9 cellular contexts compared by ENCODE assay signal in the genomic region with DNA sequence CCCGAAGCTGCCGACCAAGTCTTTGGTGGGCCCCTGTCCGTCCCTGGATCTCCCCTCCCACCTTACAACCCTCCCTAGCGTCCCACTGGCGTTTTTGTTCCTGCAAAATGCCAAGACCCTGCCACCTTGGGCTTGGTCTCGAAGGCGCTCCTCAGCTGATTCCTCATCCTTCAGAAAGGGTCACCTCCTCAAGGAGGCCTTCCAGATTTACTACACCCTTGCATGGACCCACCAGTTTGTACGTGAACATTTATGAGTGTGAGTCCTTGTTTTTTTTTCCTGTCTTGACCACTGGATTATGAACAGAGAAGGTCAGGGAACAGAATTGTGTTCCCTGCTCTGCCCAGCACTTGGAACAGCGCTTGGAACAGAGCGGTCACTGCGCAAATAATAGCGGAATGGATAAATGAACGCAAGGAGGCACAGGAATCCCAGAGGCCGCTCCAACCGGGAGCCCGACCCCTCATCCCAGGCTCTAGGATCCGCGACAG. TPM values are rescaled to one million over a fixed set of nuclear protein-coding genes. Genes with fewer than 3 reads are reported as not detected.
DNase-seq lines count a peak whose midpoint lies in the region; ATAC-seq, FAIRE-seq and TF ChIP-seq lines count a peak whose summit lies in the region.
"Had no signal": no experiment of that assay in that cellular context is flagged by ENCODE, and none has a peak within 500 bp of the region (broad histone marks: within the 10 kb centered on the region; RNA-seq: fewer than 3 reads in every experiment).

No MANE protein-coding gene starts in this region.

- H3K9ac ChIP-seq in GM12878 (ENCODE audit: control insufficient read depth, insufficient read depth, low read length) = no peak overlapping the region
- H3K9ac ChIP-seq in mesendoderm (ENCODE audit: low read length) = peak overlapping the region; percentile 37

- no peak overlapping the region for H3K4ac ChIP-seq in mesendoderm (ENCODE audit: low read depth, low read length)

- peaks cover 4% of the 10 kb centered on the region for H3K36me3 Mint-ChIP-seq in activated naive CD4-positive, alpha-beta T cell treated with anti-CD3 and anti-CD28 coated beads, Interleukin-2, amount 50 U/mL, for 24 hours
- H3K36me3 Mint-ChIP-seq in activated naive CD4-positive, alpha-beta T cell treated with anti-CD3 and anti-CD28 coated beads, Interleukin-2, amount 50 U/mL, for 72 hours = peaks cover 0 to 6% of the 10 kb centered on the region in 2 donors

- H3K9me3 Mint-ChIP-seq in activated naive CD4-positive, alpha-beta T cell treated with anti-CD3 and anti-CD28 coated beads, Interleukin-2, amount 50 U/mL, for 24 hours = no peaks in the 10 kb centered on the region
- H3K9me3 Mint-ChIP-seq in activated naive CD4-positive, alpha-beta T cell treated with anti-CD3 and anti-CD28 coated beads, Interleukin-2, amount 50 U/mL, for 72 hours = no peaks in the 10 kb centered on the region

- no peak for TF ChIP-seq RAD21 in GM12878 (IDR thresholded peaks at IDR 0.05; ENCODE audit: insufficient read depth, low read depth, low read length)

- no peak overlapping the region for H4K5ac ChIP-seq in mesendoderm (ENCODE audit: low read length)

- peak overlapping the region; percentile 55 for H3K27ac Mint-ChIP-seq in activated naive CD4-positive, alpha-beta T cell treated with anti-CD3 and anti-CD28 coated beads, Interleukin-2, amount 50 U/mL, for 24 hours
- H3K27ac Mint-ChIP-seq in activated naive CD4-positive, alpha-beta T cell treated with anti-CD3 and anti-CD28 coated beads, Interleukin-2, amount 50 U/mL, for 72 hours = no peak overlapping the region

- H4K8ac ChIP-seq in mesendoderm (ENCODE audit: low read depth, low read length) = no peak overlapping the region

- H3K4me1 ChIP-seq in GM12878 (ENCODE audit: control insufficient read depth, insufficient read depth, low read length) (peaks cover 28% of the 10 kb centered on the region), mesendoderm (ENCODE audit: control insufficient read depth, low read depth, low read length) (peaks cover 5% of the 10 kb centered on the region), upper lobe of right lung (peaks cover 19% of the 10 kb centered on the region)

- H3K4me2 ChIP-seq in GM12878 (ENCODE audit: control insufficient read depth, insufficient read depth) (peak overlapping the region; percentile 87; the same call in 1 of the 2 replicates), mesendoderm (ENCODE audit: low read length) (no peak overlapping the region)

- H2BK120ac ChIP-seq in mesendoderm (ENCODE audit: low read depth, low read length) = no peak overlapping the region

- no peak overlapping the region for H3K23ac ChIP-seq in mesendoderm (ENCODE audit: low read length)

- no peak for TF ChIP-seq EP300 in GM12878 (IDR thresholded peaks at IDR 0.05; ENCODE audit: borderline replicate concordance in 1 of 2, control insufficient read depth in 1 of 2, low read depth in 2 of 2, low read length in 2 of 2)

- no TSS peak for BruUV-seq in GM12878 (replicated peaks; lab: Mats Ljungman, UMichigan)

- no peak overlapping the region for H3K56ac ChIP-seq in mesendoderm (ENCODE audit: low read length)

- CTCF ChIA-PET in GM12878 (lab: Yijun Ruan, JAX) = interaction anchor here (0.9 to 1.1 kb wide), 2 partner anchors 14 to 21 kb away, joined by 3 to 5 read pairs; no protein-coding TSS in a partner anchor

- no peak for ATAC-seq in activated naive CD4-positive, alpha-beta T cell treated with anti-CD3 and anti-CD28 coated beads, Interleukin-2, amount 50 U/mL, for 72 hours
- ATAC-seq in GM12878 (no peak), upper lobe of right lung (no peak), HG03159 (IDR thresholded peaks at IDR 0.05; ENCODE audit: unreplicated experiment) (no peak), HG03571 (IDR thresholded peaks at IDR 0.05; ENCODE audit: unreplicated experiment) (no peak)

- no peak for DNase-seq in activated naive CD4-positive, alpha-beta T cell treated with anti-CD3 and anti-CD28 coated beads, Interleukin-2, amount 50 U/mL, for 72 hours (ENCODE audit: low spot score in 2 of 2)
- DNase-seq in GM12878 (ENCODE audit: low read depth, low spot score) = no peak
- no peak for DNase-seq in mesendoderm
- no peak for DNase-seq in upper lobe of right lung
- DNase-seq in NCI-H748 (lab: John Stamatoyannopoulos, UW; ENCODE audit: unreplicated experiment) = no peak

- H3K27ac ChIP-seq in GM12878 (ENCODE audit: control insufficient read depth, insufficient read depth) = no peak overlapping the region
- H3K27ac ChIP-seq in mesendoderm (ENCODE audit: low read depth, low read length) = no peak overlapping the region
- peak overlapping the region; percentile 87 for H3K27ac ChIP-seq in upper lobe of right lung
- H3K27ac ChIP-seq: HL-60 had no signal

- FAIRE-seq in GM12878 (lab: Jason Lieb, UNC) = no peak

- no peak overlapping the region for H2AFZ ChIP-seq in GM12878 (ENCODE audit: control insufficient read depth, low read depth, low read length)

- POLR2A ChIA-PET in GM12878 (lab: Charles Lee) = interaction anchor here (3.0 to 4.7 kb wide), 3 partner anchors 8 to 18 kb away, joined by 18 to 25 read pairs (median 21); a partner anchor contains a TSS

- peaks cover 14% of the 10 kb centered on the region for H3K4me1 Mint-ChIP-seq in activated naive CD4-positive, alpha-beta T cell treated with anti-CD3 and anti-CD28 coated beads, Interleukin-2, amount 50 U/mL, for 24 hours

- H2BK5ac ChIP-seq in mesendoderm (ENCODE audit: low read length) = no peak overlapping the region

- H3K79me2 ChIP-seq in GM12878 (ENCODE audit: control insufficient read depth, insufficient read depth, low read length) (no peaks in the 10 kb centered on the region; the same call in none of the 2 replicates), mesendoderm (ENCODE audit: control insufficient read depth, insufficient read depth, low read length) (peaks cover 2% of the 10 kb centered on the region)

- H3K36me3 ChIP-seq in GM12878 (ENCODE audit: control insufficient read depth in 2 of 2, insufficient read depth in 2 of 2, low read length in 1 of 2) (peaks cover 5 to 9% of the 10 kb centered on the region in 2 experiments; a peak in 3 of 4 replicates), mesendoderm (ENCODE audit: control insufficient read depth, insufficient read depth, low read length) (peaks cover 3% of the 10 kb centered on the region), upper lobe of right lung (peaks cover 24% of the 10 kb centered on the region)

- RAD21 ChIA-PET in GM12878 (lab: Charles Lee; ENCODE audit: unreplicated experiment) = interaction anchor here (0.9 to 2.1 kb wide), 3 partner anchors 13 to 157 kb away, joined by 3 to 6 read pairs (median 5); a partner anchor contains a TSS

- H4K20me1 ChIP-seq in GM12878 (ENCODE audit: control insufficient read depth, insufficient read depth) = no peaks in the 10 kb centered on the region

- intact Hi-C loops in GM12878 (cut with micrococcal nuclease; ENCODE audit: unreplicated experiment) = no loop called here
- intact Hi-C loops in upper lobe of right lung (cut with DNase I) = no loop called here

- H3K9me3 ChIP-seq in GM12878 (replicated peaks; ENCODE audit: control insufficient read depth, insufficient read depth, low read length) (no peaks in the 10 kb centered on the region), upper lobe of right lung (no peaks in the 10 kb centered on the region)

- H2AK5ac ChIP-seq in mesendoderm (ENCODE audit: low read length) = no peak overlapping the region

- 39% methylated on average over 18 of the region's 18 CpGs for WGBS in GM12878 (ENCODE audit: insufficient coverage, insufficient replicate concordance, low lambda C conversion rate, missing lambda C conversion rate)
- no CpG with 5 or more reads among the region's 18 CpGs for WGBS in mesendoderm (ENCODE audit: extremely low coverage, insufficient coverage, low lambda C conversion rate)

- peaks cover 10% of the 10 kb centered on the region for H3K79me1 ChIP-seq in mesendoderm (ENCODE audit: low read length)

- in situ Hi-C loops in GM12878 (cut with MboI) = no loop called here

- H3K4me3 ChIP-seq in GM12878 = no peak overlapping the region
- no peak overlapping the region for H3K4me3 ChIP-seq in mesendoderm (ENCODE audit: low read length)
- H3K4me3 ChIP-seq in upper lobe of right lung = peak overlapping the region; percentile 89

- H3K18ac ChIP-seq in mesendoderm (ENCODE audit: low read length) = no peak overlapping the region

- SMC1A ChIA-PET in GM12878 (lab: Charles Lee; ENCODE audit: uncharacterized antibody, unreplicated experiment) = interaction anchor here (1.3 kb wide), 1 partner anchor 21 kb away, joined by 4 read pairs; no protein-coding TSS in a partner anchor

- H3K27me3 ChIP-seq in GM12878 (replicated peaks in 1 of 2; ENCODE audit: control insufficient read depth in 2 of 2, insufficient read depth in 2 of 2, low read length in 1 of 2) (0 out of 4 replicates have a peak, but pooled peaks cover 0 to 5% of the 10 kb centered on the region in 2 experiments), mesendoderm (ENCODE audit: insufficient read depth, low read length, poor library complexity) (peaks cover 9% of the 10 kb centered on the region), upper lobe of right lung (peaks cover 38% of the 10 kb centered on the region)

- peaks cover 2% of the 10 kb centered on the region for H3K27me3 Mint-ChIP-seq in activated naive CD4-positive, alpha-beta T cell treated with anti-CD3 and anti-CD28 coated beads, Interleukin-2, amount 50 U/mL, for 24 hours

- H3K4me3 Mint-ChIP-seq in activated naive CD4-positive, alpha-beta T cell treated with anti-CD3 and anti-CD28 coated beads, Interleukin-2, amount 50 U/mL, for 24 hours = peak overlapping the region; percentile 81

- no peak for TF ChIP-seq POLR2A in GM12878 (IDR thresholded peaks at IDR 0.05; ENCODE audit: low read depth, low read length)

- TF ChIP-seq CTCF in GM12878 (IDR thresholded peaks at IDR 0.05 in 2 of 3, conservative IDR thresholded peaks at IDR 0.05 in 1 of 3; ENCODE audit: control insufficient read depth in 2 of 3, extremely low read depth in 1 of 3, insufficient read depth in 1 of 3, low read depth in 3 of 3, low read length in 3 of 3) = peak in 1 of 3 experiments; percentile 11; a peak in 1 of 6 replicates
- no peak for TF ChIP-seq CTCF in upper lobe of right lung (IDR thresholded peaks at IDR 0.05)

- H2BK15ac ChIP-seq in mesendoderm (replicated peaks; ENCODE audit: low read depth) = no peak overlapping the region

RNA-seq across cellular contexts. Expression of a gene that starts 0.9 kb away (rescaled TPM):
- total RNA-seq in activated naive CD4-positive, alpha-beta T cell treated with anti-CD3 and anti-CD28 coated beads, Interleukin-2, amount 50 U/mL, for 72 hours = 10 to 100 TPM; 19.1 to 25.0 TPM
- 8.2 and 9.5 TPM in 2 replicates for total RNA-seq in GM12878 (2013; cell fraction: nucleolus; rRNA removed)
- 36.6 and 38.2 TPM in 2 replicates for total RNA-seq in GM12878 (2014; rRNA removed)
- 19.8 and 20.7 TPM in 2 replicates for total RNA-seq in GM12878 (2014; rRNA removed; fragmentation: Illumina TruSeq; extraction: Trizol)
- total RNA-seq in GM12878 (2021) = 46.2 and 46.7 TPM in 2 replicates
- polyA plus RNA-seq in GM12878 (2011; ENCODE audit: low read depth) = 7.5 TPM
- 13.7 and 24.3 TPM in 2 replicates for polyA plus RNA-seq in GM12878 (2011; rRNA removed)
- polyA plus RNA-seq in GM12878 (2011; cell fraction: cytosol; rRNA removed) = 19.6 and 29.9 TPM in 2 replicates
- 22.6 and 24.0 TPM in 2 replicates for polyA plus RNA-seq in GM12878 (2011; cell fraction: nucleus; rRNA removed)
- polyA plus RNA-seq in GM12878 (2012) = 37.0 and 38.1 TPM in 2 replicates
- polyA plus RNA-seq in GM12878 (2014; fragmentation: Illumina TruSeq; extraction: Trizol) = 4.8 and 19.7 TPM in 2 replicates
- 1 to 10 TPM; 2.4 to 9.2 TPM for polyA plus RNA-seq in GM12878 (2014; fragmentation: Nextera tagmentation; extraction: Ambion mirVana)
- 46.4 and 62.0 TPM in 2 replicates for polyA plus RNA-seq in GM12878 (2014; rRNA removed)
- polyA plus RNA-seq in GM12878 (2016; fragmentation: Nextera tagmentation; extraction: Ambion mirVana) = 10 to 100 TPM; 55.8 to 57.7 TPM
- 6.9 and 9.4 TPM in 2 replicates for polyA minus RNA-seq in GM12878 (2011; rRNA and poly(A)+ RNA removed)
- 13.5 and 13.9 TPM in 2 replicates for polyA minus RNA-seq in GM12878 (2011; cell fraction: cytosol; rRNA and poly(A)+ RNA removed)
- polyA minus RNA-seq in GM12878 (2011; cell fraction: nucleus; rRNA and poly(A)+ RNA removed) = 11.5 and 12.6 TPM in 2 replicates
- 46.4 TPM for polyA plus RNA-seq in mesendoderm (2013, experiment 1 of 2)
- 48.0 TPM for polyA plus RNA-seq in mesendoderm (2013, experiment 2 of 2)
- total RNA-seq in upper lobe of right lung = 23.1 TPM

RNA-seq across cellular contexts. Expression of a gene that starts 1.8 kb away (rescaled TPM):
- total RNA-seq in activated naive CD4-positive, alpha-beta T cell treated with anti-CD3 and anti-CD28 coated beads, Interleukin-2, amount 50 U/mL, for 72 hours = not detected
- total RNA-seq in GM12878 (2013; cell fraction: nucleolus; rRNA removed) = 1.9 and 2.8 TPM in 2 replicates
- 0.33 and 0.34 TPM in 2 replicates for total RNA-seq in GM12878 (2014; rRNA removed)
- total RNA-seq in GM12878 (2014; rRNA removed; fragmentation: Illumina TruSeq; extraction: Trizol) = not detected in 2 replicates
- 0.26 and 0.40 TPM in 2 replicates for total RNA-seq in GM12878 (2021)
- not detected for polyA plus RNA-seq in GM12878 (2011; ENCODE audit: low read depth)
- 0.14 and 0.26 TPM in 2 replicates for polyA plus RNA-seq in GM12878 (2011; rRNA removed)
- 0.91 and 1.1 TPM in 2 replicates for polyA plus RNA-seq in GM12878 (2011; cell fraction: cytosol; rRNA removed)
- polyA plus RNA-seq in GM12878 (2011; cell fraction: nucleus; rRNA removed) = 5.9 and 6.2 TPM in 2 replicates
- polyA plus RNA-seq in GM12878 (2012) = 0.17 TPM in 1 of 2 replicates, not detected in the other
- polyA plus RNA-seq in GM12878 (2014; fragmentation: Illumina TruSeq; extraction: Trizol) = 0.09 TPM in 1 of 2 replicates, not detected in the other
- polyA plus RNA-seq in GM12878 (2014; fragmentation: Nextera tagmentation; extraction: Ambion mirVana) = not detected
- 0.46 and 0.76 TPM in 2 replicates for polyA plus RNA-seq in GM12878 (2014; rRNA removed)
- under 1 TPM in 1 of 2 experiments, not detected in 1; 0.14 TPM for polyA plus RNA-seq in GM12878 (2016; fragmentation: Nextera tagmentation; extraction: Ambion mirVana)
- polyA minus RNA-seq in GM12878 (2011; rRNA and poly(A)+ RNA removed) = 0.67 TPM in 1 of 2 replicates, not detected in the other
- not detected in 2 replicates for polyA minus RNA-seq in GM12878 (2011; cell fraction: cytosol; rRNA and poly(A)+ RNA removed)
- polyA minus RNA-seq in GM12878 (2011; cell fraction: nucleus; rRNA and poly(A)+ RNA removed) = 0.77 and 1.5 TPM in 2 replicates
- 0.25 TPM for polyA plus RNA-seq in mesendoderm (2013, experiment 1 of 2)
- 0.39 TPM for polyA plus RNA-seq in mesendoderm (2013, experiment 2 of 2)
- total RNA-seq in upper lobe of right lung = 1.8 TPM

RNA-seq across cellular contexts. Expression of a gene that starts 6.7 kb away (rescaled TPM):
- total RNA-seq in activated naive CD4-positive, alpha-beta T cell treated with anti-CD3 and anti-CD28 coated beads, Interleukin-2, amount 50 U/mL, for 72 hours = 1 to 10 TPM; 2.0 to 9.0 TPM
- total RNA-seq in GM12878 (2013; cell fraction: nucleolus; rRNA removed) = 4.2 and 4.8 TPM in 2 replicates
- total RNA-seq in GM12878 (2014; rRNA removed) = 14.8 and 18.1 TPM in 2 replicates
- total RNA-seq in GM12878 (2014; rRNA removed; fragmentation: Illumina TruSeq; extraction: Trizol) = 5.9 and 6.0 TPM in 2 replicates
- 14.1 and 16.4 TPM in 2 replicates for total RNA-seq in GM12878 (2021)
- polyA plus RNA-seq in GM12878 (2011; ENCODE audit: low read depth) = 5.6 TPM
- 7.4 and 10.5 TPM in 2 replicates for polyA plus RNA-seq in GM12878 (2011; rRNA removed)
- 12.2 and 16.5 TPM in 2 replicates for polyA plus RNA-seq in GM12878 (2011; cell fraction: cytosol; rRNA removed)
- polyA plus RNA-seq in GM12878 (2011; cell fraction: nucleus; rRNA removed) = 33.9 and 40.8 TPM in 2 replicates
- 11.9 and 13.4 TPM in 2 replicates for polyA plus RNA-seq in GM12878 (2012)
- 3.4 and 7.2 TPM in 2 replicates for polyA plus RNA-seq in GM12878 (2014; fragmentation: Illumina TruSeq; extraction: Trizol)
- polyA plus RNA-seq in GM12878 (2014; fragmentation: Nextera tagmentation; extraction: Ambion mirVana) = 1 to 10 TPM; 1.2 to 2.0 TPM
- 13.8 and 13.9 TPM in 2 replicates for polyA plus RNA-seq in GM12878 (2014; rRNA removed)
- 1 to 10 TPM; 3.5 to 5.6 TPM for polyA plus RNA-seq in GM12878 (2016; fragmentation: Nextera tagmentation; extraction: Ambion mirVana)
- 6.7 and 10.8 TPM in 2 replicates for polyA minus RNA-seq in GM12878 (2011; rRNA and poly(A)+ RNA removed)
- 4.5 and 4.8 TPM in 2 replicates for polyA minus RNA-seq in GM12878 (2011; cell fraction: cytosol; rRNA and poly(A)+ RNA removed)
- 5.8 and 8.3 TPM in 2 replicates for polyA minus RNA-seq in GM12878 (2011; cell fraction: nucleus; rRNA and poly(A)+ RNA removed)
- polyA plus RNA-seq in mesendoderm (2013, experiment 1 of 2) = 8.9 TPM
- polyA plus RNA-seq in mesendoderm (2013, experiment 2 of 2) = 9.5 TPM
- 0.61 TPM for total RNA-seq in upper lobe of right lung

RNA-seq across cellular contexts. Expression of a gene that starts 11.2 kb away (rescaled TPM):
- 10 to 100 TPM; 18.8 to 37.2 TPM for total RNA-seq in activated naive CD4-positive, alpha-beta T cell treated with anti-CD3 and anti-CD28 coated beads, Interleukin-2, amount 50 U/mL, for 72 hours
- total RNA-seq in GM12878 (2013; cell fraction: nucleolus; rRNA removed) = 28.0 and 31.8 TPM in 2 replicates
- total RNA-seq in GM12878 (2014; rRNA removed) (53.0 and 71.4 TPM in 2 replicates), GM12878 (2014; rRNA removed; fragmentation: Illumina TruSeq; extraction: Trizol) (8.2 and 9.6 TPM in 2 replicates), GM12878 (2021) (64.8 and 66.8 TPM in 2 replicates), upper lobe of right lung (24.7 TPM)
- polyA plus RNA-seq in GM12878 (2011; ENCODE audit: low read depth) = 9.8 TPM
- polyA plus RNA-seq in GM12878 (2011; rRNA removed) (4.6 and 20.9 TPM in 2 replicates), GM12878 (2014; fragmentation: Illumina TruSeq; extraction: Trizol) (5.6 and 21.7 TPM in 2 replicates), GM12878 (2014; fragmentation: Nextera tagmentation; extraction: Ambion mirVana) (1 to 10 TPM; 1.2 to 8.1 TPM), GM12878 (2014; rRNA removed) (46.8 and 65.1 TPM in 2 replicates), GM12878 (2016; fragmentation: Nextera tagmentation; extraction: Ambion mirVana) (100 to 1,000 TPM in 1 of 2 experiments, 10 to 100 TPM in 1; 89.6 to 101 TPM)
- polyA plus RNA-seq in GM12878 (2011; cell fraction: cytosol; rRNA removed) = 39.7 and 48.7 TPM in 2 replicates
- polyA plus RNA-seq in GM12878 (2011; cell fraction: nucleus; rRNA removed) = 111 and 145 TPM in 2 replicates
- polyA plus RNA-seq in GM12878 (2012) = 20.6 and 30.3 TPM in 2 replicates
- 34.5 and 66.7 TPM in 2 replicates for polyA minus RNA-seq in GM12878 (2011; rRNA and poly(A)+ RNA removed)
- 26.2 and 31.5 TPM in 2 replicates for polyA minus RNA-seq in GM12878 (2011; cell fraction: cytosol; rRNA and poly(A)+ RNA removed)
- 26.6 and 42.8 TPM in 2 replicates for polyA minus RNA-seq in GM12878 (2011; cell fraction: nucleus; rRNA and poly(A)+ RNA removed)
- 29.8 TPM for polyA plus RNA-seq in mesendoderm (2013, experiment 1 of 2)
- polyA plus RNA-seq in mesendoderm (2013, experiment 2 of 2) = 29.2 TPM

RNA-seq across cellular contexts. Expression of a gene that starts 16.4 kb away (rescaled TPM):
- under 1 TPM in 1 of 2 donors, not detected in 1; 0.41 TPM for total RNA-seq in activated naive CD4-positive, alpha-beta T cell treated with anti-CD3 and anti-CD28 coated beads, Interleukin-2, amount 50 U/mL, for 72 hours
- not detected in 2 replicates for total RNA-seq in GM12878 (2013; cell fraction: nucleolus; rRNA removed)
- total RNA-seq in GM12878 (2014; rRNA removed) = 0.16 and 0.17 TPM in 2 replicates
- total RNA-seq in GM12878 (2014; rRNA removed; fragmentation: Illumina TruSeq; extraction: Trizol) = not detected in 2 replicates
- total RNA-seq in GM12878 (2021) = 0.32 and 0.56 TPM in 2 replicates
- polyA plus RNA-seq in GM12878 (2011; ENCODE audit: low read depth) = not detected
- not detected in 2 replicates for polyA plus RNA-seq in GM12878 (2011; rRNA removed)
- 0.17 TPM in 1 of 2 replicates, not detected in the other for polyA plus RNA-seq in GM12878 (2011; cell fraction: cytosol; rRNA removed)
- 0.21 and 0.39 TPM in 2 replicates for polyA plus RNA-seq in GM12878 (2011; cell fraction: nucleus; rRNA removed)
- 0.52 TPM in 1 of 2 replicates, not detected in the other for polyA plus RNA-seq in GM12878 (2012)
- not detected in 2 replicates for polyA plus RNA-seq in GM12878 (2014; fragmentation: Illumina TruSeq; extraction: Trizol)
- polyA plus RNA-seq in GM12878 (2014; fragmentation: Nextera tagmentation; extraction: Ambion mirVana) = not detected
- polyA plus RNA-seq in GM12878 (2014; rRNA removed) = not detected in 2 replicates
- not detected for polyA plus RNA-seq in GM12878 (2016; fragmentation: Nextera tagmentation; extraction: Ambion mirVana)
- not detected in 2 replicates for polyA minus RNA-seq in GM12878 (2011; rRNA and poly(A)+ RNA removed)
- not detected in 2 replicates for polyA minus RNA-seq in GM12878 (2011; cell fraction: cytosol; rRNA and poly(A)+ RNA removed)
- 0.57 TPM in 1 of 2 replicates, not detected in the other for polyA minus RNA-seq in GM12878 (2011; cell fraction: nucleus; rRNA and poly(A)+ RNA removed)
- not detected for polyA plus RNA-seq in mesendoderm (2013, experiment 1 of 2)
- polyA plus RNA-seq in mesendoderm (2013, experiment 2 of 2) = 0.06 TPM
- not detected for total RNA-seq in upper lobe of right lung
